In the genomic region with DNA sequence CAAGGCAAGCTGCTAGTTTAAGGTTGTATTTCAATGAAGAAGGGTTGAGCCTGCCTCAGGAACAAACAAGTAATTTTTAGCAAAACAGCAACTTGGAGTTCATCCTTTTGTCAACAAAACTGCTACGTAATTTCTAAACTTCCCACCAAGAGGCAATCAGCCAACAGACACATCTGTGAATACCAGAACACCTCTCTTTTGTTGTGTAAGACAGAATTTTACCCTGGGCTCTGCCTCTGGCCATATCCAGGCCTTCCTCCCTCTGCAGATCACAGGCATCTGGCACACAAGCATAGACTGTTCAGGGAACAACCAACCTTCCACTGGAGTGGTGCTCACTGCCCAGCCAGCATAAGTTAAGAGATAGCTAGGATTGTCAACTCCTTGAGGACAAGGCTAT, we compare ENCODE assay signal across 15 cellular contexts.
DNase-seq lines count a peak whose midpoint lies in the region; ATAC-seq, FAIRE-seq and TF ChIP-seq lines count a peak whose summit lies in the region.
"Had no signal": no experiment of that assay in that cellular context is flagged by ENCODE, and none has a peak within 500 bp of the region (broad histone marks: within the 10 kb centered on the region; RNA-seq: fewer than 3 reads in every experiment).

No MANE protein-coding gene starts in this region.

- no peaks in the 10 kb centered on the region for H4K20me1 ChIP-seq in endothelial cell of umbilical vein (replicated peaks; ENCODE audit: control insufficient read depth, extremely low read depth, insufficient read depth, low read length)

- H3K9me3 Mint-ChIP-seq in MCF 10A (ENCODE audit: unreplicated experiment) (no peaks in the 10 kb centered on the region), nephron (no peaks in the 10 kb centered on the region)
- H3K9me3 Mint-ChIP-seq in CD8-positive, alpha-beta T cell = no peaks in the 10 kb centered on the region

- BruUV-seq in MCF 10A (replicated peaks; lab: Mats Ljungman, UMichigan) = no TSS peak
- no TSS peak for BruUV-seq in endothelial cell of umbilical vein (replicated peaks; lab: Mats Ljungman, UMichigan)

- H3K4me1 ChIP-seq in breast epithelium = no peaks in the 10 kb centered on the region
- no peaks in the 10 kb centered on the region for H3K4me1 ChIP-seq in endothelial cell of umbilical vein (ENCODE audit: control insufficient read depth, extremely low read depth, insufficient read depth, low read length)
- no peaks in the 10 kb centered on the region for H3K4me1 ChIP-seq in uterus
- no peaks in the 10 kb centered on the region for H3K4me1 ChIP-seq in CD8-positive, alpha-beta T cell (ENCODE audit: insufficient read depth, low read length)

- H3K27me3 ChIP-seq in breast epithelium (no peaks in the 10 kb centered on the region), endothelial cell of umbilical vein (ENCODE audit: control insufficient read depth in 2 of 2, insufficient read depth in 2 of 2, low read length in 2 of 2) (no peaks in the 10 kb centered on the region), uterus (no peaks in the 10 kb centered on the region)
- no peaks in the 10 kb centered on the region for H3K27me3 ChIP-seq in CD8-positive, alpha-beta T cell (ENCODE audit: insufficient read depth, low read length)

- H3K36me3 ChIP-seq in breast epithelium = no peaks in the 10 kb centered on the region
- no peaks in the 10 kb centered on the region for H3K36me3 ChIP-seq in endothelial cell of umbilical vein (ENCODE audit: control insufficient read depth in 2 of 2, extremely low read depth in 1 of 2, insufficient read depth in 2 of 2, low read length in 2 of 2)
- no peaks in the 10 kb centered on the region for H3K36me3 ChIP-seq in uterus
- no peaks in the 10 kb centered on the region for H3K36me3 ChIP-seq in CD8-positive, alpha-beta T cell (ENCODE audit: insufficient read depth, low read length)

- H3K27ac ChIP-seq in breast epithelium (peak overlapping the region in 1 of 2 donors; percentile 8), endothelial cell of umbilical vein (ENCODE audit: insufficient read depth, low read depth, low read length) (no peak overlapping the region), uterus (peak overlapping the region; percentile 53 to 65)
- H3K27ac ChIP-seq in CD8-positive, alpha-beta T cell (ENCODE audit: low read depth, low read length) = no peak overlapping the region
- H3K27ac ChIP-seq: RWPE1 had no signal

- H3K4me3 Mint-ChIP-seq in MCF 10A (ENCODE audit: unreplicated experiment) (no peak overlapping the region), nephron (no peak overlapping the region)
- H3K4me3 Mint-ChIP-seq in CD8-positive, alpha-beta T cell = no peak overlapping the region
- H3K4me3 Mint-ChIP-seq: B cell had no signal

- CTCF ChIA-PET in MCF 10A (lab: Yijun Ruan, JAX) = interaction anchor here (1.0 to 3.2 kb wide), 3 partner anchors 12 to 101 kb away, joined by 3 to 26 read pairs (median 4); no protein-coding TSS in a partner anchor
- CTCF ChIA-PET in endothelial cell of umbilical vein (lab: Charles Lee) = no interaction called here
- CTCF ChIA-PET in CD8-positive, alpha-beta T cell (lab: Charles Lee) = no interaction called here

- H3K9me3 ChIP-seq in breast epithelium (no peaks in the 10 kb centered on the region), endothelial cell of umbilical vein (replicated peaks; ENCODE audit: control insufficient read depth, insufficient read depth, low read length) (no peaks in the 10 kb centered on the region), uterus (no peaks in the 10 kb centered on the region)
- no peaks in the 10 kb centered on the region for H3K9me3 ChIP-seq in CD8-positive, alpha-beta T cell (ENCODE audit: low read length)

- H3K9ac ChIP-seq in endothelial cell of umbilical vein (replicated peaks; ENCODE audit: extremely low read depth, insufficient read depth, low read length) = no peak overlapping the region

- peak overlapping the region; percentile 65 for H3K27ac Mint-ChIP-seq in MCF 10A (ENCODE audit: low read depth, unreplicated experiment)
- H3K27ac Mint-ChIP-seq in nephron = peak overlapping the region; percentile 88 to 93 (median 92)
- H3K27ac Mint-ChIP-seq in CD8-positive, alpha-beta T cell = no peak overlapping the region
- H3K27ac Mint-ChIP-seq: B cell had no signal

- no peaks in the 10 kb centered on the region for H3K9me1 ChIP-seq in endothelial cell of umbilical vein (replicated peaks; ENCODE audit: control insufficient read depth, extremely low read depth, insufficient read depth, low read length)

- FAIRE-seq in endothelial cell of umbilical vein (lab: Jason Lieb, UNC) = no peak
- FAIRE-seq in GM12891 (lab: Jason Lieb, UNC) = no peak

- TF ChIP-seq POLR2A in breast epithelium (IDR thresholded peaks at IDR 0.05) (no peak), endothelial cell of umbilical vein (IDR thresholded peaks at IDR 0.05; ENCODE audit: low read depth, low read length) (no peak), uterus (IDR thresholded peaks at IDR 0.05) (no peak), GM12891 (IDR thresholded peaks at IDR 0.05; ENCODE audit: low read depth, low read length) (no peak)

- POLR2A ChIA-PET in MCF 10A (lab: Yijun Ruan, JAX) = interaction anchor here (1.2 to 1.4 kb wide), 2 partner anchors 8 to 13 kb away, joined by 3 read pairs; no protein-coding TSS in a partner anchor
- POLR2A ChIA-PET in endothelial cell of umbilical vein (lab: Charles Lee) = no interaction called here
- POLR2A ChIA-PET in CD8-positive, alpha-beta T cell (lab: Charles Lee) = no interaction called here

- no peak overlapping the region for H3K4me3 ChIP-seq in breast epithelium
- H3K4me3 ChIP-seq in endothelial cell of umbilical vein (replicated peaks in 1 of 3; ENCODE audit: insufficient read depth in 1 of 3, low read depth in 1 of 3, low read length in 3 of 3) = no peak overlapping the region
- no peak overlapping the region for H3K4me3 ChIP-seq in uterus
- H3K4me3 ChIP-seq in CD8-positive, alpha-beta T cell (ENCODE audit: low read depth, low read length) = no peak overlapping the region

- peaks cover 24% of the 10 kb centered on the region for H3K4me1 Mint-ChIP-seq in MCF 10A (ENCODE audit: insufficient read depth, unreplicated experiment)
- peaks cover 50% of the 10 kb centered on the region for H3K4me1 Mint-ChIP-seq in nephron
- no peaks in the 10 kb centered on the region for H3K4me1 Mint-ChIP-seq in CD8-positive, alpha-beta T cell (ENCODE audit: low read depth)
- H3K4me1 Mint-ChIP-seq: B cell had no signal

- DNase-seq in MCF 10A (ENCODE audit: unreplicated experiment) (peak; percentile 57), breast epithelium (ENCODE audit: low spot score in 2 of 2) (no peak), endothelial cell of umbilical vein (ENCODE audit: low read depth, low spot score) (peak; percentile 6), uterus (peak in 1 of 2 donors; percentile 34), GM12891 (ENCODE audit: insufficient read length, low spot score) (no peak)
- DNase-seq in stimulated activated CD4-positive, alpha-beta T cell treated with anti-CD3 and anti-CD28 coated beads, Interleukin-1b, Interleukin-23, amount 100 ng/mL, for 48 hours = no peak
- no peak for DNase-seq in CD8-positive, alpha-beta T cell
- DNase-seq: DMS79; MM.1S; NCI-H1048; NCI-H1417 treated with DMSO at 0.1 percent for 48 hours; NK-92 treated with Interleukin-12 subunit alpha and Interleukin-12 subunit beta, amount 100 ng/mL, for 24 hours had no signal

- no peaks in the 10 kb centered on the region for H3K79me2 ChIP-seq in endothelial cell of umbilical vein (ENCODE audit: control insufficient read depth, insufficient read depth, low read length)

- TF ChIP-seq CTCF in MCF 10A (IDR thresholded peaks at IDR 0.05; ENCODE audit: unreplicated experiment) (no peak), breast epithelium (IDR thresholded peaks at IDR 0.05) (no peak), endothelial cell of umbilical vein (IDR thresholded peaks at IDR 0.05; ENCODE audit: extremely low read depth in 1 of 2, insufficient read depth in 1 of 2, low read depth in 1 of 2, low read length in 2 of 2) (no peak), nephron (IDR thresholded peaks at IDR 0.05; ENCODE audit: unreplicated experiment in 3 of 3) (no peak), uterus (IDR thresholded peaks at IDR 0.05) (no peak)
- no peak for TF ChIP-seq CTCF in CD8-positive, alpha-beta T cell (IDR thresholded peaks at IDR 0.05)

- intact Hi-C loops in MCF 10A (cut with micrococcal nuclease) = loop anchor here (5.0 kb wide), 1 partner anchor 127 kb away; no protein-coding TSS in a partner anchor
- intact Hi-C loops in breast epithelium (cut with DNase I; ENCODE audit: low total_unique reads) = loop anchor here (5.0 kb wide), 1 partner anchor 522 kb away; no protein-coding TSS in a partner anchor
- intact Hi-C loops in endothelial cell of umbilical vein (cut with micrococcal nuclease) = no loop called here
- intact Hi-C loops in uterus (cut with DNase I; ENCODE audit: low total_unique reads) = no loop called here
- intact Hi-C loops in CD8-positive, alpha-beta T cell (cut with DNase I, micrococcal nuclease) = no loop called here

- no peak overlapping the region for H2AFZ ChIP-seq in endothelial cell of umbilical vein (ENCODE audit: low read depth, low read length)

- H3K4me2 ChIP-seq in endothelial cell of umbilical vein (ENCODE audit: insufficient read depth, low read length) = no peak overlapping the region

- dilution Hi-C loops in endothelial cell of umbilical vein (cut with MboI; ENCODE audit: extremely low pct_ligation_motif_present, low sequenced_read_pairs) = no loop called here

- H3K36me3 Mint-ChIP-seq in MCF 10A (ENCODE audit: insufficient read depth, unreplicated experiment) (no peaks in the 10 kb centered on the region), nephron (ENCODE audit: low read depth) (no peaks in the 10 kb centered on the region)
- H3K36me3 Mint-ChIP-seq in CD8-positive, alpha-beta T cell = no peaks in the 10 kb centered on the region

- ATAC-seq in CD8-positive, alpha-beta T cell = no peak

- H3K27me3 Mint-ChIP-seq in MCF 10A (ENCODE audit: insufficient read depth, unreplicated experiment) (no peaks in the 10 kb centered on the region), nephron (ENCODE audit: low read depth) (peaks cover 11% of the 10 kb centered on the region)
- H3K27me3 Mint-ChIP-seq in CD8-positive, alpha-beta T cell (ENCODE audit: low read depth) = peaks cover 5% of the 10 kb centered on the region
- H3K27me3 Mint-ChIP-seq: B cell had no signal

TF ChIP-seq in endothelial cell of umbilical vein, 7 proteins besides CTCF, POLR2A, EP300 and RAD21 (continues in another document):
- TF ChIP-seq MYC (IDR thresholded peaks at IDR 0.05; ENCODE audit: low read depth, low read length) = no peak
- no peak for TF ChIP-seq JUN (IDR thresholded peaks at IDR 0.05; ENCODE audit: borderline replicate concordance, insufficient read depth, insufficient read length, low read depth)
- TF ChIP-seq EZH2 (IDR thresholded peaks at IDR 0.05; ENCODE audit: borderline replicate concordance, low read depth, low read length, severe bottlenecking) = no peak

TF ChIP-seq in GM12891, 5 proteins besides CTCF, POLR2A, EP300 and RAD21:
- no peak for TF ChIP-seq SPI1 (IDR thresholded peaks at IDR 0.05; ENCODE audit: low read depth, low read length)
- TF ChIP-seq POU2F2 (IDR thresholded peaks at IDR 0.05; ENCODE audit: low read depth, low read length) = no peak
- no peak for TF ChIP-seq POLR2AphosphoS5 (IDR thresholded peaks at IDR 0.05; ENCODE audit: low read depth, low read length)
- no peak for TF ChIP-seq PAX5 (IDR thresholded peaks at IDR 0.05; ENCODE audit: insufficient read depth, low read length, severe bottlenecking)
- TF ChIP-seq TAF1 (IDR thresholded peaks at IDR 0.05; ENCODE audit: low read depth, low read length) = no peak

Comparison
In these comparisons a context has a peak if more than half of its experiments do, and no peak if none do; other contexts are left out.
1. DNase-seq: peak in MCF 10A (single experiment) and endothelial cell of umbilical vein (single experiment); none in breast epithelium (0 of 2), stimulated activated CD4-positive, alpha-beta T cell treated with anti-CD3 and anti-CD28 coated beads, Interleukin-1b, Interleukin-23, amount 100 ng/mL, for 48 hours (single experiment), GM12891 (single experiment) and CD8-positive, alpha-beta T cell (0 of 7).
2. H3K27ac ChIP-seq: peak in uterus (2 of 2); none in endothelial cell of umbilical vein (single experiment) and CD8-positive, alpha-beta T cell (single experiment).
3. intact Hi-C loops: an anchor here in MCF 10A (5.0 kb wide) and breast epithelium (5.0 kb wide); none called in endothelial cell of umbilical vein, uterus and CD8-positive, alpha-beta T cell.